In genomic region chr5:134539732-134540131, GRCh38 we compare ENCODE assay signal across 1 cellular context.
TF ChIP-seq lines count a peak whose summit lies in the region.

No MANE protein-coding gene starts in this region.

TF ChIP-seq in H1, 55 proteins besides CTCF, POLR2A, EP300 and RAD21:
- TF ChIP-seq TAF7 (optimal IDR thresholded peaks at IDR 0.05; ENCODE audit: borderline replicate concordance, low read depth, low read length) (peak; percentile 24), ATF2 (IDR thresholded peaks at IDR 0.05; ENCODE audit: low read length) (peak; percentile 72; the same call in 1 of the 2 replicates), EGR1 (IDR thresholded peaks at IDR 0.05; ENCODE audit: borderline replicate concordance, low read depth, low read length) (peak; percentile 65; the same call in 1 of the 2 replicates), NANOG (IDR thresholded peaks at IDR 0.05; ENCODE audit: insufficient read depth, low read depth, low read length, poor library complexity, severe bottlenecking) (peak; percentile 43), E2F6 (IDR thresholded peaks at IDR 0.05) (no peak), SIN3A (conservative IDR thresholded peaks at IDR 0.05 in 1 of 2, IDR thresholded peaks at IDR 0.05 in 1 of 2; ENCODE audit: low read depth in 1 of 2, low read length in 2 of 2) (0 out of 4 replicates have a peak, but pooled peaks of 1 of the 2 experiments have one; percentile 67), KDM1A (IDR thresholded peaks at IDR 0.05; ENCODE audit: borderline replicate concordance, low read length) (peak; percentile 63; the same call in 1 of the 2 replicates), JUN (IDR thresholded peaks at IDR 0.05; ENCODE audit: low read depth, low read length) (no peak), BCL11A (IDR thresholded peaks at IDR 0.05; ENCODE audit: low read depth in 2 of 2, low read length in 2 of 2) (no peak), TAF1 (IDR thresholded peaks at IDR 0.05; ENCODE audit: low read depth, low read length) (peak; percentile 54; the same call in 1 of the 2 replicates), TEAD4 (IDR thresholded peaks at IDR 0.05; ENCODE audit: low read depth, low read length) (peak; percentile 98), RXRA (IDR thresholded peaks at IDR 0.05; ENCODE audit: insufficient read depth, low read depth, low read length) (peak; percentile 54; the same call in 1 of the 2 replicates), YY1 (IDR thresholded peaks at IDR 0.05; ENCODE audit: low read depth, low read length) (0 out of 2 replicates have a peak, but pooled peaks have one; percentile 52), MAX (IDR thresholded peaks at IDR 0.05) (peak; percentile 77), CTBP2 (IDR thresholded peaks at IDR 0.05; ENCODE audit: borderline replicate concordance, insufficient read depth, insufficient read length, low read length) (peak; percentile 87), SP2 (IDR thresholded peaks at IDR 0.05; ENCODE audit: low read length) (no peak), TCF12 (IDR thresholded peaks at IDR 0.05; ENCODE audit: low read depth, low read length) (peak; percentile 78; the same call in 1 of the 2 replicates), ATF3 (IDR thresholded peaks at IDR 0.05; ENCODE audit: insufficient read depth, low read depth, low read length) (no peak), RBBP5 (IDR thresholded peaks at IDR 0.05; ENCODE audit: borderline replicate concordance, low read depth, low read length) (peak; percentile 76), CREB1 (IDR thresholded peaks at IDR 0.05) (0 out of 2 replicates have a peak, but pooled peaks have one; percentile 29), CHD2 (IDR thresholded peaks at IDR 0.05; ENCODE audit: low read length) (peak; percentile 76), TBP (IDR thresholded peaks at IDR 0.05; ENCODE audit: low read depth, low read length) (0 out of 2 replicates have a peak, but pooled peaks have one; percentile 49), HDAC2 (IDR thresholded peaks at IDR 0.05; ENCODE audit: borderline replicate concordance in 1 of 2, low read depth in 2 of 2, low read length in 2 of 2) (peak in 1 of 2 experiments; percentile 79; a peak in 2 of 4 replicates), SP1 (IDR thresholded peaks at IDR 0.05; ENCODE audit: low read depth, low read length) (peak; percentile 95), ASH2L (IDR thresholded peaks at IDR 0.05; ENCODE audit: low read length) (peak; percentile 90)
